ENCODE assay signal across 8 cellular contexts in the genomic region with DNA sequence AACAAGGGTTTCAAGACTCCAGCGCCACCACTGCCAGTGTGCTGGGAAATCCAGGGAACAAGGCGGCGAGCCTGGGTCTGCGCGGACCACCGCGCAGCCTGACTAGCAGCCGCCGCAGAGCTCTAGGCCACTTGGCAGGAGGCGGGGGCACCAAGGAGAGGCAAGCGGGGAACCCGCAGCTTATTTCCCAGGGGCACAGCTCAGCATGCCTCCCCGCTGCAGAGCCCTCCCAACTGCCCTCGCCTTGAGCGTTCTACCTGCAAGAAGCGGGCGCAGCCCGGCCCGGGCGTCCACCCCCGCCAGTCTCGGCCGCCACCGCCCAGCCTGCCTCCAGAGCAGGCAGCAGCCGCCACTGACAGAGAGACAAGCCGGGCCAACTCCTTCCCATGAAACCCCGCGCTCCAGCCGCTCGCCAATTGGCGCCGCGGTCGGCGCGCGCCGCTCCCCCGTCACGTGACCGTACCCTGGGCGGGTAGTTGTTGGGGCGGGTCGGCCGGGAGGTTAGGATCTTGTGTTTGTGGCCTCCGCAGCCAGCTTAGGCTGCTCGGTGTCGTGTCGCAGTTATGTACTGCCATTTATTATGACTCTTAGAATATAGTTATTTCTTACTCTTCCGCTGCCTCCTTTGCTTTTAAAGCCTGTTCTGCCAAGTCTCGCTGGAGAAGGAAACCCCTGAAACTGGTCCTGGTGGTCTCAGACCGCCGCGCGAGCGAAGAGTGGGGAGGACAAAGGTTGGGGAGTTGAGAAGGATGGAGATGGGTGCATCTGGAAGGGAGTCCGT. TPM values are rescaled to one million over a fixed set of nuclear protein-coding genes. Genes with fewer than 3 reads are reported as not detected.
DNase-seq lines count a peak whose midpoint lies in the region; ATAC-seq, FAIRE-seq and TF ChIP-seq lines count a peak whose summit lies in the region.

A gene with protein sequence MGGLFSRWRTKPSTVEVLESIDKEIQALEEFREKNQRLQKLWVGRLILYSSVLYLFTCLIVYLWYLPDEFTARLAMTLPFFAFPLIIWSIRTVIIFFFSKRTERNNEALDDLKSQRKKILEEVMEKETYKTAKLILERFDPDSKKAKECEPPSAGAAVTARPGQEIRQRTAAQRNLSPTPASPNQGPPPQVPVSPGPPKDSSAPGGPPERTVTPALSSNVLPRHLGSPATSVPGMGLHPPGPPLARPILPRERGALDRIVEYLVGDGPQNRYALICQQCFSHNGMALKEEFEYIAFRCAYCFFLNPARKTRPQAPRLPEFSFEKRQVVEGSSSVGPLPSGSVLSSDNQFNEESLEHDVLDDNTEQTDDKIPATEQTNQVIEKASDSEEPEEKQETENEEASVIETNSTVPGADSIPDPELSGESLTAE (minus strand): TSS at position 365 of the 781 bp plus-strand sequence. CDS start 6,683 bp downstream, outside the sequence.

- H3K27ac ChIP-seq in spleen: peak within 1 kb of the TSS; percentile 78 to 87 (median 86)

- CTCF ChIA-PET in AG04449 (lab: Yijun Ruan, JAX): interaction anchor here (0.6 to 1.2 kb wide), 4 partner anchors 52 to 312 kb away, joined by 3 to 4 read pairs (median 3); no protein-coding TSS in a partner anchor

- POLR2A ChIA-PET in AG04449 (lab: Yijun Ruan, JAX): interaction anchor here (0.6 to 1.3 kb wide), 3 partner anchors 11 to 331 kb away, joined by 3 read pairs; no protein-coding TSS in a partner anchor

- TF ChIP-seq POLR2A in spleen (IDR thresholded peaks at IDR 0.05): peak in 1 of 3 donors; percentile 55

- intact Hi-C loops in spleen (cut with DNase I; ENCODE audit: low total_unique reads): no loop called here

- H3K27me3 ChIP-seq in bronchial epithelial cell (ENCODE audit: control insufficient read depth, insufficient read depth, low read length) (no peaks in the 10 kb centered on the region), spleen (replicated peaks in 1 of 7) (no peaks in the 10 kb centered on the region)

- DNase-seq in AG04449 (ENCODE audit: low read depth, low spot score): no peak
- peak; percentile 96 for DNase-seq in NCI-H2227 treated with DMSO at 0.1 percent for 48 hours (lab: John Stamatoyannopoulos, UW)
- peak; percentile 76 for DNase-seq in bronchial epithelial cell (ENCODE audit: low read depth)
- peak; percentile 95 for DNase-seq in inferior parietal cortex (ENCODE audit: extremely low spot score)
- peak; percentile 98 for DNase-seq in spleen

- no peak for FAIRE-seq in bronchial epithelial cell (lab: Jason Lieb, UNC)

- ATAC-seq in GM18907 (IDR thresholded peaks at IDR 0.05; ENCODE audit: unreplicated experiment): peak; percentile 95
- ATAC-seq in HG03159 (IDR thresholded peaks at IDR 0.05; ENCODE audit: unreplicated experiment): peak; percentile 94

- H3K4me1 ChIP-seq in spleen: peaks cover 5 to 45% (median 26%) of the 10 kb centered on the region in 6 donors

- WGBS in spleen, 5 donors: 0 to 1% (median 1%) methylated on average over 29 to 57 of the region's 57 CpGs

- H3K9me3 ChIP-seq in spleen: no peaks in the 10 kb centered on the region

- TF ChIP-seq CTCF in AG04449 (IDR thresholded peaks at IDR 0.05; ENCODE audit: insufficient read depth, low read length, missing control alignments) (no peak), WI38 (IDR thresholded peaks at IDR 0.05; ENCODE audit: low read depth, low read length) (no peak), bronchial epithelial cell (IDR thresholded peaks at IDR 0.05; ENCODE audit: insufficient read depth, low read length, severe bottlenecking) (no peak), spleen (IDR thresholded peaks at IDR 0.05 in 8 of 11, conservative IDR thresholded peaks at IDR 0.05 in 3 of 11) (no peak)

- H3K36me3 ChIP-seq in bronchial epithelial cell (ENCODE audit: control insufficient read depth, insufficient read depth, low read length) (no peaks in the 10 kb centered on the region), spleen (no peaks in the 10 kb centered on the region)

- H3K4me3 ChIP-seq in AG04449 (ENCODE audit: low read depth, low read length): peak within 1 kb of the TSS; percentile 77
- H3K4me3 ChIP-seq in WI38 (ENCODE audit: low read depth, low read length): peak within 1 kb of the TSS; percentile 95
- peak within 1 kb of the TSS; percentile 67 for H3K4me3 ChIP-seq in bronchial epithelial cell (ENCODE audit: low read depth, low read length)
- peak within 1 kb of the TSS; percentile 68 to 93 (median 84) for H3K4me3 ChIP-seq in spleen

RNA-seq across cellular contexts. Expression of the gene that starts here (rescaled TPM):
- total RNA-seq in bronchial epithelial cell (16.6 and 20.0 TPM in 2 replicates), spleen (10 to 100 TPM; 15.1 to 31.9 (median 23.6) TPM)
- polyA plus RNA-seq in spleen: 1 to 10 TPM; 2.1 to 3.0 (median 2.5) TPM
